In genomic region chr6:70280462-70280861, GRCh38 we compare ENCODE assay signal across 14 cellular contexts. TPM values are rescaled to one million over a fixed set of nuclear protein-coding genes. Genes with fewer than 3 reads are reported as not detected.
DNase-seq lines count a peak whose midpoint lies in the region; ATAC-seq and TF ChIP-seq lines count a peak whose summit lies in the region.
"Had no signal": no experiment of that assay in that cellular context is flagged by ENCODE, and none has a peak within 500 bp of the region (broad histone marks: within the 10 kb centered on the region; RNA-seq: fewer than 3 reads in every experiment).

No MANE protein-coding gene starts in this region.

- H3K4me3 Mint-ChIP-seq in WTC11 = peak overlapping the region; percentile 43
- no peak overlapping the region for H3K4me3 Mint-ChIP-seq in activated CD8-positive, alpha-beta T cell treated with anti-CD3 and anti-CD28 coated beads for 36 hours
- H3K4me3 Mint-ChIP-seq: activated CD4-positive, alpha-beta memory T cell treated with anti-CD3 and anti-CD28 coated beads for 36 hours; T-cell had no signal

- no peaks in the 10 kb centered on the region for H3K36me3 Mint-ChIP-seq in WTC11
- H3K36me3 Mint-ChIP-seq in activated CD8-positive, alpha-beta T cell treated with anti-CD3 and anti-CD28 coated beads for 36 hours (ENCODE audit: low read depth) = no peaks in the 10 kb centered on the region
- H3K36me3 Mint-ChIP-seq: activated CD4-positive, alpha-beta memory T cell treated with anti-CD3 and anti-CD28 coated beads for 36 hours; T-cell had no signal

- H3K9me3 Mint-ChIP-seq in WTC11 = no peaks in the 10 kb centered on the region
- no peaks in the 10 kb centered on the region for H3K9me3 Mint-ChIP-seq in activated CD8-positive, alpha-beta T cell treated with anti-CD3 and anti-CD28 coated beads for 36 hours
- H3K9me3 Mint-ChIP-seq: activated CD4-positive, alpha-beta memory T cell treated with anti-CD3 and anti-CD28 coated beads for 36 hours; T-cell had no signal

- POLR2A ChIA-PET in WTC11 (lab: Charles Lee) = no interaction called here
- POLR2A ChIA-PET in activated CD8-positive, alpha-beta T cell treated with anti-CD3 and anti-CD28 coated beads for 36 hours (lab: Charles Lee) = no interaction called here

- H3K27ac Mint-ChIP-seq in WTC11 = no peak overlapping the region
- no peak overlapping the region for H3K27ac Mint-ChIP-seq in activated CD8-positive, alpha-beta T cell treated with anti-CD3 and anti-CD28 coated beads for 36 hours
- H3K27ac Mint-ChIP-seq: activated CD4-positive, alpha-beta memory T cell treated with anti-CD3 and anti-CD28 coated beads for 36 hours; T-cell had no signal

- peaks cover 58% of the 10 kb centered on the region for H3K27me3 Mint-ChIP-seq in WTC11 (ENCODE audit: low read depth)
- peaks cover 31% of the 10 kb centered on the region for H3K27me3 Mint-ChIP-seq in activated CD8-positive, alpha-beta T cell treated with anti-CD3 and anti-CD28 coated beads for 36 hours

- peak; percentile 14 for ATAC-seq in WTC11
- no peak for ATAC-seq in activated CD8-positive, alpha-beta T cell treated with anti-CD3 and anti-CD28 coated beads for 36 hours
- ATAC-seq: T-cell had no signal

- peaks cover 24% of the 10 kb centered on the region for H3K4me1 Mint-ChIP-seq in WTC11
- H3K4me1 Mint-ChIP-seq in activated CD8-positive, alpha-beta T cell treated with anti-CD3 and anti-CD28 coated beads for 36 hours (ENCODE audit: low read depth) = no peaks in the 10 kb centered on the region

- DNase-seq in NCI-H2196 (lab: John Stamatoyannopoulos, UW; ENCODE audit: unreplicated experiment) = peak; percentile 2
- no peak for DNase-seq in NCI-H2196 treated with DMSO at 0.1 percent for 48 hours (lab: John Stamatoyannopoulos, UW; ENCODE audit: unreplicated experiment)
- DNase-seq in NCI-H2107 treated with DMSO at 0.1 percent for 48 hours (lab: John Stamatoyannopoulos, UW; ENCODE audit: unreplicated experiment) = peak; percentile 82
- DNase-seq in WTC11 (ENCODE audit: low spot score) = peak; percentile 23
- DNase-seq in retina = peak; percentile 16
- no peak for DNase-seq in medulla oblongata (ENCODE audit: extremely low spot score)
- DNase-seq in activated CD8-positive, alpha-beta T cell treated with anti-CD3 and anti-CD28 coated beads for 36 hours = no peak
- DNase-seq in ecto neural progenitor cell (ENCODE audit: low spot score) = no peak
- DNase-seq: activated CD4-positive, alpha-beta memory T cell treated with anti-CD3 and anti-CD28 coated beads for 36 hours; activated effector memory CD4-positive, alpha-beta T cell treated with anti-CD3 and anti-CD28 coated beads, Interleukin-2, amount 50 U/mL, for 16 hours; dermis blood vessel endothelial cell; ovary; stimulated activated CD8-positive, alpha-beta memory T cell treated with anti-CD3 and anti-CD28 coated beads, Interleukin-4, amount 100 ng/mL, for 48 hours; T-cell had no signal

- CTCF ChIA-PET in WTC11 (lab: Charles Lee) = interaction anchor here (0.8 to 5.5 kb wide), 3 partner anchors 9 to 59 kb away, joined by 3 to 35 read pairs (median 4); no protein-coding TSS in a partner anchor
- CTCF ChIA-PET in activated CD8-positive, alpha-beta T cell treated with anti-CD3 and anti-CD28 coated beads for 36 hours (lab: Charles Lee) = no interaction called here

- intact Hi-C loops in activated CD8-positive, alpha-beta T cell treated with anti-CD3 and anti-CD28 coated beads for 36 hours (cut with micrococcal nuclease) = no loop called here

- TF ChIP-seq CTCF in WTC11 (IDR thresholded peaks at IDR 0.05) = no peak
- no peak for TF ChIP-seq CTCF in activated CD8-positive, alpha-beta T cell treated with anti-CD3 and anti-CD28 coated beads for 36 hours (IDR thresholded peaks at IDR 0.05)

TF ChIP-seq in WTC11, 78 proteins besides CTCF, POLR2A, EP300 and RAD21:
- TF ChIP-seq PRRX2 (CRISPR knock-in tag; IDR thresholded peaks at IDR 0.05) = no peak
- TF ChIP-seq, protein P1, sequence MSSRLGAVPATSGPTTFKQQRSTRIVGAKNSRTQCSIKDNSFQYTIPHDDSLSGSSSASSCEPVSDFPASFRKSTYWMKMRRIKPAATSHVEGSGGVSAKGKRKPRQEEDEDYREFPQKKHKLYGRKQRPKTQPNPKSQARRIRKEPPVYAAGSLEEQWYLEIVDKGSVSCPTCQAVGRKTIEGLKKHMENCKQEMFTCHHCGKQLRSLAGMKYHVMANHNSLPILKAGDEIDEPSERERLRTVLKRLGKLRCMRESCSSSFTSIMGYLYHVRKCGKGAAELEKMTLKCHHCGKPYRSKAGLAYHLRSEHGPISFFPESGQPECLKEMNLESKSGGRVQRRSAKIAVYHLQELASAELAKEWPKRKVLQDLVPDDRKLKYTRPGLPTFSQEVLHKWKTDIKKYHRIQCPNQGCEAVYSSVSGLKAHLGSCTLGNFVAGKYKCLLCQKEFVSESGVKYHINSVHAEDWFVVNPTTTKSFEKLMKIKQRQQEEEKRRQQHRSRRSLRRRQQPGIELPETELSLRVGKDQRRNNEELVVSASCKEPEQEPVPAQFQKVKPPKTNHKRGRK (CRISPR knock-in tag; IDR thresholded peaks at IDR 0.05; ENCODE audit: borderline replicate concordance) = no peak
- no peak for TF ChIP-seq HMGA2 (CRISPR knock-in tag; IDR thresholded peaks at IDR 0.05)
- TF ChIP-seq, protein P2, sequence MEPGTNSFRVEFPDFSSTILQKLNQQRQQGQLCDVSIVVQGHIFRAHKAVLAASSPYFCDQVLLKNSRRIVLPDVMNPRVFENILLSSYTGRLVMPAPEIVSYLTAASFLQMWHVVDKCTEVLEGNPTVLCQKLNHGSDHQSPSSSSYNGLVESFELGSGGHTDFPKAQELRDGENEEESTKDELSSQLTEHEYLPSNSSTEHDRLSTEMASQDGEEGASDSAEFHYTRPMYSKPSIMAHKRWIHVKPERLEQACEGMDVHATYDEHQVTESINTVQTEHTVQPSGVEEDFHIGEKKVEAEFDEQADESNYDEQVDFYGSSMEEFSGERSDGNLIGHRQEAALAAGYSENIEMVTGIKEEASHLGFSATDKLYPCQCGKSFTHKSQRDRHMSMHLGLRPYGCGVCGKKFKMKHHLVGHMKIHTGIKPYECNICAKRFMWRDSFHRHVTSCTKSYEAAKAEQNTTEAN (CRISPR knock-in tag; IDR thresholded peaks at IDR 0.05) = no peak
- no peak for TF ChIP-seq GTF2I (CRISPR knock-in tag; conservative IDR thresholded peaks at IDR 0.05)
- TF ChIP-seq MLX (CRISPR knock-in tag; IDR thresholded peaks at IDR 0.05) = no peak
- TF ChIP-seq TCF7 (CRISPR knock-in tag; IDR thresholded peaks at IDR 0.05; ENCODE audit: low read depth) = no peak
- TF ChIP-seq ZNF219 (CRISPR knock-in tag; IDR thresholded peaks at IDR 0.05; ENCODE audit: borderline replicate concordance) = no peak

RNA-seq across cellular contexts. Expression of gene COL9A1, which starts 22.4 kb away (rescaled TPM):
- 9.0 to 14.4 TPM (median 13.2 TPM) in 3 replicates for total RNA-seq in WTC11 (2021)
- not detected for total RNA-seq in activated CD8-positive, alpha-beta T cell treated with anti-CD3 and anti-CD28 coated beads for 36 hours
- total RNA-seq: activated CD4-positive, alpha-beta memory T cell treated with anti-CD3 and anti-CD28 coated beads for 36 hours; dermis blood vessel endothelial cell; T-cell had no signal

Comparison
In these comparisons a context has a peak if more than half of its experiments do, and no peak if none do; other contexts are left out.
1. DNase-seq: peak in NCI-H2196 (single experiment), NCI-H2107 treated with DMSO at 0.1 percent for 48 hours (single experiment), WTC11 (single experiment) and retina (single experiment); none in NCI-H2196 treated with DMSO at 0.1 percent for 48 hours (single experiment), medulla oblongata (single experiment), activated CD8-positive, alpha-beta T cell treated with anti-CD3 and anti-CD28 coated beads for 36 hours (single experiment) and ecto neural progenitor cell (single experiment).
2. RNA of gene COL9A1, which starts 22.4 kb away (total RNA-seq): 9.0 to 14.4 TPM in WTC11; not detected in activated CD8-positive, alpha-beta T cell treated with anti-CD3 and anti-CD28 coated beads for 36 hours; every median in the first group is over 10 times any median in the second.